Comparison of ENCODE assay signal across 8 cellular contexts in genomic region chr12:8179989-8180585, GRCh38. TPM values are rescaled to one million over a fixed set of nuclear protein-coding genes. Genes with fewer than 3 reads are reported as not detected.
DNase-seq lines count a peak whose midpoint lies in the region; ATAC-seq and TF ChIP-seq lines count a peak whose summit lies in the region.
"Not testable (repeated sequence)": the region's sequence is repeated elsewhere in the genome, so short reads cannot be mapped to it uniquely, and the experiment has no call there.

No MANE protein-coding gene starts in this region.

- not testable (repeated sequence) for H2AFZ ChIP-seq in neural cell (ENCODE audit: low read depth, low read length)

- H3K27ac ChIP-seq in CD4-positive, CD25-positive, alpha-beta regulatory T cell (ENCODE audit: insufficient read depth, low read length, poor library complexity, severe bottlenecking), result peak overlapping the region; percentile 67
- H3K27ac ChIP-seq in WERI-Rb-1, result peak overlapping the region; percentile 76
- H3K27ac ChIP-seq in neural cell (ENCODE audit: low read length), result not testable (repeated sequence)

- H3K9me2 ChIP-seq in neural cell (ENCODE audit: insufficient read depth, low read length), result not testable (repeated sequence)

- peak; percentile 86 for ATAC-seq in CD4-positive, CD25-positive, alpha-beta regulatory T cell (ENCODE audit: low read depth in 2 of 2)
- not testable (repeated sequence) for ATAC-seq in Right ventricle myocardium inferior

- not testable (repeated sequence) for H3K4me3 ChIP-seq in CD4-positive, CD25-positive, alpha-beta regulatory T cell (ENCODE audit: low read depth, low read length)
- H3K4me3 ChIP-seq in HFF-Myc (replicated peaks; ENCODE audit: low read depth, low read length) (peak overlapping the region; percentile 52), WERI-Rb-1 (ENCODE audit: low read depth, low read length) (peak overlapping the region; percentile 54), neural cell (ENCODE audit: low read length) (peak overlapping the region; percentile 64)

- not testable (repeated sequence) for H3K36me3 Mint-ChIP-seq in CD4-positive, CD25-positive, alpha-beta regulatory T cell

- not testable (repeated sequence) for H3K4me1 ChIP-seq in CD4-positive, CD25-positive, alpha-beta regulatory T cell (ENCODE audit: control insufficient read depth, insufficient read depth, low read length, poor library complexity, severe bottlenecking)

- TF ChIP-seq RAD21 in neural cell (conservative IDR thresholded peaks at IDR 0.05), result peak; percentile 53

- not testable (repeated sequence) for H3K79me2 ChIP-seq in neural cell (replicated peaks; ENCODE audit: insufficient read depth, low read length)

- H3K27me3 ChIP-seq in CD4-positive, CD25-positive, alpha-beta regulatory T cell (ENCODE audit: control insufficient read depth, insufficient read depth, low read length); WERI-Rb-1 (ENCODE audit: insufficient read depth, low read depth, severe bottlenecking); neural cell (ENCODE audit: insufficient read depth, low read depth, low read length): not testable (repeated sequence)

- not testable (repeated sequence) for H3K4me2 ChIP-seq in neural cell (ENCODE audit: low read length)

- not testable (repeated sequence) for H3K9me3 ChIP-seq in CD4-positive, CD25-positive, alpha-beta regulatory T cell (ENCODE audit: control insufficient read depth in 2 of 2, low read length in 2 of 2); WERI-Rb-1 (ENCODE audit: severe bottlenecking); neural cell (ENCODE audit: low read length)

- peaks cover 18% of the 10 kb centered on the region for H3K27me3 Mint-ChIP-seq in CD4-positive, CD25-positive, alpha-beta regulatory T cell

- H3K27ac Mint-ChIP-seq in CD4-positive, CD25-positive, alpha-beta regulatory T cell, result peak overlapping the region; percentile 84 to 93 (median 86)

- peaks cover 5 to 21% (median 8%) of the 10 kb centered on the region in 4 donors for H3K4me1 Mint-ChIP-seq in CD4-positive, CD25-positive, alpha-beta regulatory T cell

- H3F3A ChIP-seq in neural cell (ENCODE audit: insufficient read depth, low read length, poor library complexity, severe bottlenecking), result not testable (repeated sequence)

- TF ChIP-seq CTCF in HFF-Myc (IDR thresholded peaks at IDR 0.05; ENCODE audit: low read depth, low read length, missing control alignments) (peak; percentile 69), WERI-Rb-1 (IDR thresholded peaks at IDR 0.05; ENCODE audit: low read depth, low read length) (0 out of 2 replicates have a peak, but pooled peaks have one; percentile 14), neural cell (IDR thresholded peaks at IDR 0.05; ENCODE audit: poor library complexity, severe bottlenecking) (peak; percentile 77)

- not testable (repeated sequence) for TF ChIP-seq EP300 in neural cell (conservative IDR thresholded peaks at IDR 0.05; ENCODE audit: poor library complexity, severe bottlenecking)

- peak overlapping the region; percentile 60 to 93 (median 90) for H3K4me3 Mint-ChIP-seq in CD4-positive, CD25-positive, alpha-beta regulatory T cell

- not testable (repeated sequence) for H3K36me3 ChIP-seq in CD4-positive, CD25-positive, alpha-beta regulatory T cell (ENCODE audit: control insufficient read depth, insufficient read depth, low read length); WERI-Rb-1; neural cell (ENCODE audit: insufficient read depth, low read length)

- DNase-seq in CD4-positive, CD25-positive, alpha-beta regulatory T cell, result peak; percentile 62 to 90 (median 74)
- DNase-seq in HFF-Myc (ENCODE audit: extremely low read depth, low read depth), result peak; percentile 42
- peak; percentile 49 to 67 for DNase-seq in NCI-H446 (lab: John Stamatoyannopoulos, UW)
- peak; percentile 77 for DNase-seq in WERI-Rb-1
- peak; percentile 13 to 89 (median 72) for DNase-seq in anterior cingulate cortex (lab: John Stamatoyannopoulos, UW)
- DNase-seq in Right ventricle myocardium inferior (ENCODE audit: missing footprints), result peak; percentile 81
- DNase-seq in stimulated activated CD8-positive, alpha-beta memory T cell treated with anti-CD3 and anti-CD28 coated beads, Interleukin-4, amount 100 ng/mL, for 24 hours (ENCODE audit: low read depth), result peak; percentile 75

- not testable (repeated sequence) for H3K9me3 Mint-ChIP-seq in CD4-positive, CD25-positive, alpha-beta regulatory T cell

- H3K9ac ChIP-seq in neural cell (ENCODE audit: low read length), result peak overlapping the region; percentile 67

- not testable (repeated sequence) for H4K20me1 ChIP-seq in neural cell (ENCODE audit: insufficient read depth)

- intact Hi-C loops in Right ventricle myocardium inferior (cut with DNase I), result not testable (repeated sequence)

TF ChIP-seq in neural cell, 6 proteins besides CTCF, POLR2A, EP300 and RAD21:
- peak; percentile 59 for TF ChIP-seq POLR2AphosphoS5 (IDR thresholded peaks at IDR 0.05)
- peak; percentile 65 for TF ChIP-seq SMC3 (conservative IDR thresholded peaks at IDR 0.05; ENCODE audit: poor library complexity)

RNA-seq across cellular contexts. Expression of gene ZNF705A, which starts 23.3 kb away (rescaled TPM):
- not detected for total RNA-seq in CD4-positive, CD25-positive, alpha-beta regulatory T cell
- polyA plus RNA-seq in CD4-positive, CD25-positive, alpha-beta regulatory T cell, result not detected
- not detected for total RNA-seq in Right ventricle myocardium inferior
- polyA plus RNA-seq in neural cell, result not detected in 2 replicates
- not detected in 2 replicates for polyA minus RNA-seq in neural cell

RNA-seq across cellular contexts. Expression of gene FAM90A1, which starts 47.3 kb away (rescaled TPM):
- total RNA-seq in CD4-positive, CD25-positive, alpha-beta regulatory T cell, result 0.67 TPM
- under 1 TPM in 2 of 4 donors, not detected in 2; 0.11 to 0.24 TPM for polyA plus RNA-seq in CD4-positive, CD25-positive, alpha-beta regulatory T cell
- 0.46 TPM for total RNA-seq in Right ventricle myocardium inferior
- polyA plus RNA-seq in neural cell, result not detected in 2 replicates
- polyA minus RNA-seq in neural cell, result not detected in 2 replicates

RNA-seq across cellular contexts. Expression of gene CLEC4A, which starts 56.7 kb away (rescaled TPM):
- 1.4 TPM for total RNA-seq in CD4-positive, CD25-positive, alpha-beta regulatory T cell
- 1 to 10 TPM in 1 of 4 donors, under 1 TPM in 2, not detected in 1; 0.14 to 1.2 (median 0.53) TPM for polyA plus RNA-seq in CD4-positive, CD25-positive, alpha-beta regulatory T cell
- 1.2 TPM for total RNA-seq in Right ventricle myocardium inferior
- 4.1 and 8.0 TPM in 2 replicates for polyA plus RNA-seq in neural cell
- 2.2 TPM in 1 of 2 replicates, not detected in the other for polyA minus RNA-seq in neural cell

Comparison
In these comparisons a context has a peak if more than half of its experiments do, and no peak if none do; other contexts are left out.
1. CTCF ChIP-seq: peak in every context shown above with its lines; median percentile 77 in neural cell; 69 in HFF-Myc; 14 in WERI-Rb-1.